In the genomic region with DNA sequence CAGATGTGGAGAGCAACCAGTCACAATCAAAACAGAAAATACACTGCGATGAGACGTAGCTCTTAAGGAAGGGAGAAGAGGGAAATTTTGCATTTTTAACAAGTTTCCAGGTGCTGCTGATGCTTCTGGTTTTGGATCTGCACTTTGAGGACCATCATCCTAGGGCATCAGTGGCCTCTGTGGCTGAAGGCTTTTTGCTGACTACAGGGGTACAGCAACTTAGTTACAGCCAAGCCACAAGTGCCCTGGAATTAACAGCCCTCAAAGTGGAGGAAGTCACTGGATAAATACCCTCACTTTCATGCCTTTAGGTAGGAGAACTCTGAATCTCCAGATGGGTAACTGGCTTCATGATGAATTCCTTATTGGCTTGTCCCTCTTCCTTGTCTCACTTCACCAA, we compare ENCODE assay signal across 2 cellular contexts.
TF ChIP-seq lines count a peak whose summit lies in the region.

No MANE protein-coding gene starts in this region.

TF ChIP-seq in HepG2, 621 proteins besides CTCF, POLR2A, EP300 and RAD21 (continued from another document):
- TF ChIP-seq, protein P1, sequence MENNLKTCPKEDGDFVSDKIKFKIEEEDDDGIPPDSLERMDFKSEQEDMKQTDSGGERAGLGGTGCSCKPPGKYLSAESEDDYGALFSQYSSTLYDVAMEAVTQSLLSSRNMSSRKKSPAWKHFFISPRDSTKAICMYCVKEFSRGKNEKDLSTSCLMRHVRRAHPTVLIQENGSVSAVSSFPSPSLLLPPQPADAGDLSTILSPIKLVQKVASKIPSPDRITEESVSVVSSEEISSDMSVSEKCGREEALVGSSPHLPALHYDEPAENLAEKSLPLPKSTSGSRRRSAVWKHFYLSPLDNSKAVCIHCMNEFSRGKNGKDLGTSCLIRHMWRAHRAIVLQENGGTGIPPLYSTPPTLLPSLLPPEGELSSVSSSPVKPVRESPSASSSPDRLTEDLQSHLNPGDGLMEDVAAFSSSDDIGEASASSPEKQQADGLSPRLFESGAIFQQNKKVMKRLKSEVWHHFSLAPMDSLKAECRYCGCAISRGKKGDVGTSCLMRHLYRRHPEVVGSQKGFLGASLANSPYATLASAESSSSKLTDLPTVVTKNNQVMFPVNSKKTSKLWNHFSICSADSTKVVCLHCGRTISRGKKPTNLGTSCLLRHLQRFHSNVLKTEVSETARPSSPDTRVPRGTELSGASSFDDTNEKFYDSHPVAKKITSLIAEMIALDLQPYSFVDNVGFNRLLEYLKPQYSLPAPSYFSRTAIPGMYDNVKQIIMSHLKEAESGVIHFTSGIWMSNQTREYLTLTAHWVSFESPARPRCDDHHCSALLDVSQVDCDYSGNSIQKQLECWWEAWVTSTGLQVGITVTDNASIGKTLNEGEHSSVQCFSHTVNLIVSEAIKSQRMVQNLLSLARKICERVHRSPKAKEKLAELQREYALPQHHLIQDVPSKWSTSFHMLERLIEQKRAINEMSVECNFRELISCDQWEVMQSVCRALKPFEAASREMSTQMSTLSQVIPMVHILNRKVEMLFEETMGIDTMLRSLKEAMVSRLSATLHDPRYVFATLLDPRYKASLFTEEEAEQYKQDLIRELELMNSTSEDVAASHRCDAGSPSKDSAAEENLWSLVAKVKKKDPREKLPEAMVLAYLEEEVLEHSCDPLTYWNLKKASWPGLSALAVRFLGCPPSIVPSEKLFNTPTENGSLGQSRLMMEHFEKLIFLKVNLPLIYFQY (CRISPR knock-in tag; IDR thresholded peaks at IDR 0.05; ENCODE audit: borderline replicate concordance) = no peak
- TF ChIP-seq MAFK (conservative IDR thresholded peaks at IDR 0.05 in 1 of 2, IDR thresholded peaks at IDR 0.05 in 1 of 2; ENCODE audit: low read length in 2 of 2) (peak; percentile 73 to 81), RFXAP (CRISPR knock-in tag; IDR thresholded peaks at IDR 0.05; ENCODE audit: borderline replicate concordance) (no peak), MAFF (IDR thresholded peaks at IDR 0.05; ENCODE audit: low read depth, low read length) (peak; percentile 46), ZNF879 (CRISPR knock-in tag; IDR thresholded peaks at IDR 0.05) (no peak), ZNF510 (CRISPR knock-in tag; IDR thresholded peaks at IDR 0.05; ENCODE audit: low read depth) (no peak)
TF ChIP-seq in HepG2: peak in this region for 2.

TF ChIP-seq in K562, 482 proteins besides CTCF, POLR2A, EP300 and RAD21 (continued from another document):
- TF ChIP-seq, protein P2, sequence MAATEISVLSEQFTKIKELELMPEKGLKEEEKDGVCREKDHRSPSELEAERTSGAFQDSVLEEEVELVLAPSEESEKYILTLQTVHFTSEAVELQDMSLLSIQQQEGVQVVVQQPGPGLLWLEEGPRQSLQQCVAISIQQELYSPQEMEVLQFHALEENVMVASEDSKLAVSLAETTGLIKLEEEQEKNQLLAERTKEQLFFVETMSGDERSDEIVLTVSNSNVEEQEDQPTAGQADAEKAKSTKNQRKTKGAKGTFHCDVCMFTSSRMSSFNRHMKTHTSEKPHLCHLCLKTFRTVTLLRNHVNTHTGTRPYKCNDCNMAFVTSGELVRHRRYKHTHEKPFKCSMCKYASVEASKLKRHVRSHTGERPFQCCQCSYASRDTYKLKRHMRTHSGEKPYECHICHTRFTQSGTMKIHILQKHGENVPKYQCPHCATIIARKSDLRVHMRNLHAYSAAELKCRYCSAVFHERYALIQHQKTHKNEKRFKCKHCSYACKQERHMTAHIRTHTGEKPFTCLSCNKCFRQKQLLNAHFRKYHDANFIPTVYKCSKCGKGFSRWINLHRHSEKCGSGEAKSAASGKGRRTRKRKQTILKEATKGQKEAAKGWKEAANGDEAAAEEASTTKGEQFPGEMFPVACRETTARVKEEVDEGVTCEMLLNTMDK (IDR thresholded peaks at IDR 0.05; ENCODE audit: borderline replicate concordance, insufficient read depth, low read depth, low read length, poor library complexity, severe bottlenecking) = no peak
- TF ChIP-seq, protein P3, sequence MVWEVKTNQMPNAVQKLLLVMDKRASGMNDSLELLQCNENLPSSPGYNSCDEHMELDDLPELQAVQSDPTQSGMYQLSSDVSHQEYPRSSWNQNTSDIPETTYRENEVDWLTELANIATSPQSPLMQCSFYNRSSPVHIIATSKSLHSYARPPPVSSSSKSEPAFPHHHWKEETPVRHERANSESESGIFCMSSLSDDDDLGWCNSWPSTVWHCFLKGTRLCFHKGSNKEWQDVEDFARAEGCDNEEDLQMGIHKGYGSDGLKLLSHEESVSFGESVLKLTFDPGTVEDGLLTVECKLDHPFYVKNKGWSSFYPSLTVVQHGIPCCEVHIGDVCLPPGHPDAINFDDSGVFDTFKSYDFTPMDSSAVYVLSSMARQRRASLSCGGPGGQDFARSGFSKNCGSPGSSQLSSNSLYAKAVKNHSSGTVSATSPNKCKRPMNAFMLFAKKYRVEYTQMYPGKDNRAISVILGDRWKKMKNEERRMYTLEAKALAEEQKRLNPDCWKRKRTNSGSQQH (CRISPR knock-in tag; IDR thresholded peaks at IDR 0.05) = no peak
- TF ChIP-seq PHB2 (IDR thresholded peaks at IDR 0.05; ENCODE audit: low read depth) = no peak
- TF ChIP-seq TEAD4 (IDR thresholded peaks at IDR 0.05; ENCODE audit: low read length) = no peak
- TF ChIP-seq TEAD4 (CRISPR knock-in tag; IDR thresholded peaks at IDR 0.05; ENCODE audit: borderline replicate concordance) = no peak
- no peak for TF ChIP-seq MCM2 (IDR thresholded peaks at IDR 0.05; ENCODE audit: low read depth)
- peak; percentile 44; the same call in 1 of the 2 replicates for TF ChIP-seq MAFF (IDR thresholded peaks at IDR 0.05; ENCODE audit: low read length)
- TF ChIP-seq NFE2 (IDR thresholded peaks at IDR 0.05; ENCODE audit: low read depth) = no peak
- no peak for TF ChIP-seq CREM (IDR thresholded peaks at IDR 0.05; ENCODE audit: low read depth)
- no peak for TF ChIP-seq BRD9 (IDR thresholded peaks at IDR 0.05; ENCODE audit: low read depth, partially characterized antibody)
- TF ChIP-seq GTF2F1 (IDR thresholded peaks at IDR 0.05; ENCODE audit: low read depth, low read length) = no peak
- TF ChIP-seq SMC3 (conservative IDR thresholded peaks at IDR 0.05; ENCODE audit: insufficient read depth, low read depth, low read length) = no peak
- TF ChIP-seq ZNF324 (CRISPR knock-in tag; IDR thresholded peaks at IDR 0.05) = no peak
- TF ChIP-seq RBBP5 (IDR thresholded peaks at IDR 0.05; ENCODE audit: borderline replicate concordance, insufficient read depth, low read length, poor library complexity, severe bottlenecking) = no peak
- TF ChIP-seq NFE2L1 (tag; IDR thresholded peaks at IDR 0.05; ENCODE audit: borderline replicate concordance, low read depth) = no peak
- 0 out of 2 replicates have a peak, but pooled peaks have one; percentile 34 for TF ChIP-seq MAFK (IDR thresholded peaks at IDR 0.05; ENCODE audit: low read length)
- TF ChIP-seq, protein P4, sequence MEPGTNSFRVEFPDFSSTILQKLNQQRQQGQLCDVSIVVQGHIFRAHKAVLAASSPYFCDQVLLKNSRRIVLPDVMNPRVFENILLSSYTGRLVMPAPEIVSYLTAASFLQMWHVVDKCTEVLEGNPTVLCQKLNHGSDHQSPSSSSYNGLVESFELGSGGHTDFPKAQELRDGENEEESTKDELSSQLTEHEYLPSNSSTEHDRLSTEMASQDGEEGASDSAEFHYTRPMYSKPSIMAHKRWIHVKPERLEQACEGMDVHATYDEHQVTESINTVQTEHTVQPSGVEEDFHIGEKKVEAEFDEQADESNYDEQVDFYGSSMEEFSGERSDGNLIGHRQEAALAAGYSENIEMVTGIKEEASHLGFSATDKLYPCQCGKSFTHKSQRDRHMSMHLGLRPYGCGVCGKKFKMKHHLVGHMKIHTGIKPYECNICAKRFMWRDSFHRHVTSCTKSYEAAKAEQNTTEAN (CRISPR knock-in tag; IDR thresholded peaks at IDR 0.05) = no peak
- TF ChIP-seq, protein P5, sequence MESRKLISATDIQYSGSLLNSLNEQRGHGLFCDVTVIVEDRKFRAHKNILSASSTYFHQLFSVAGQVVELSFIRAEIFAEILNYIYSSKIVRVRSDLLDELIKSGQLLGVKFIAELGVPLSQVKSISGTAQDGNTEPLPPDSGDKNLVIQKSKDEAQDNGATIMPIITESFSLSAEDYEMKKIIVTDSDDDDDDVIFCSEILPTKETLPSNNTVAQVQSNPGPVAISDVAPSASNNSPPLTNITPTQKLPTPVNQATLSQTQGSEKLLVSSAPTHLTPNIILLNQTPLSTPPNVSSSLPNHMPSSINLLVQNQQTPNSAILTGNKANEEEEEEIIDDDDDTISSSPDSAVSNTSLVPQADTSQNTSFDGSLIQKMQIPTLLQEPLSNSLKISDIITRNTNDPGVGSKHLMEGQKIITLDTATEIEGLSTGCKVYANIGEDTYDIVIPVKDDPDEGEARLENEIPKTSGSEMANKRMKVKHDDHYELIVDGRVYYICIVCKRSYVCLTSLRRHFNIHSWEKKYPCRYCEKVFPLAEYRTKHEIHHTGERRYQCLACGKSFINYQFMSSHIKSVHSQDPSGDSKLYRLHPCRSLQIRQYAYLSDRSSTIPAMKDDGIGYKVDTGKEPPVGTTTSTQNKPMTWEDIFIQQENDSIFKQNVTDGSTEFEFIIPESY (CRISPR knock-in tag; IDR thresholded peaks at IDR 0.05) = no peak
- TF ChIP-seq, protein P6, sequence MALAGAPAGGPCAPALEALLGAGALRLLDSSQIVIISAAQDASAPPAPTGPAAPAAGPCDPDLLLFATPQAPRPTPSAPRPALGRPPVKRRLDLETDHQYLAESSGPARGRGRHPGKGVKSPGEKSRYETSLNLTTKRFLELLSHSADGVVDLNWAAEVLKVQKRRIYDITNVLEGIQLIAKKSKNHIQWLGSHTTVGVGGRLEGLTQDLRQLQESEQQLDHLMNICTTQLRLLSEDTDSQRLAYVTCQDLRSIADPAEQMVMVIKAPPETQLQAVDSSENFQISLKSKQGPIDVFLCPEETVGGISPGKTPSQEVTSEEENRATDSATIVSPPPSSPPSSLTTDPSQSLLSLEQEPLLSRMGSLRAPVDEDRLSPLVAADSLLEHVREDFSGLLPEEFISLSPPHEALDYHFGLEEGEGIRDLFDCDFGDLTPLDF (CRISPR knock-in tag; IDR thresholded peaks at IDR 0.05) = no peak
- TF ChIP-seq EGR1 (conservative IDR thresholded peaks at IDR 0.05) = no peak
- TF ChIP-seq, protein P7, sequence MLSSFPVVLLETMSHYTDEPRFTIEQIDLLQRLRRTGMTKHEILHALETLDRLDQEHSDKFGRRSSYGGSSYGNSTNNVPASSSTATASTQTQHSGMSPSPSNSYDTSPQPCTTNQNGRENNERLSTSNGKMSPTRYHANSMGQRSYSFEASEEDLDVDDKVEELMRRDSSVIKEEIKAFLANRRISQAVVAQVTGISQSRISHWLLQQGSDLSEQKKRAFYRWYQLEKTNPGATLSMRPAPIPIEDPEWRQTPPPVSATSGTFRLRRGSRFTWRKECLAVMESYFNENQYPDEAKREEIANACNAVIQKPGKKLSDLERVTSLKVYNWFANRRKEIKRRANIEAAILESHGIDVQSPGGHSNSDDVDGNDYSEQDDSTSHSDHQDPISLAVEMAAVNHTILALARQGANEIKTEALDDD (IDR thresholded peaks at IDR 0.05) = no peak
